11 cellular contexts compared by ENCODE assay signal in genomic region chr4:36043241-36043640, GRCh38.
"Had no signal": no experiment of that assay in that cellular context is flagged by ENCODE, and none has a peak within 500 bp of the region (broad histone marks: within the 10 kb centered on the region; RNA-seq: fewer than 3 reads in every experiment).

No MANE protein-coding gene starts in this region.

- H3K4me2 ChIP-seq: GM23338 had no signal

- H3K27ac ChIP-seq: GM23248 had no signal

- H3K9me3 ChIP-seq: HAP-1 had no signal

- H3K4me1 Mint-ChIP-seq: H9 had no signal

- H3K4me3 ChIP-seq: GM23248, GM23338, HAP-1 had no signal

- H3K4me3 Mint-ChIP-seq: GM23338, H9, HFFc6 had no signal

- H2AFZ ChIP-seq: GM23248, GM23338 had no signal

- FAIRE-seq: H1, H54 had no signal

- H3K27ac Mint-ChIP-seq: GM23338, H9, HFFc6 had no signal

- DNase-seq: GM23248, GOT3, H7, H9, HCEC 1CT, HFFc6 had no signal

- H3K9me3 Mint-ChIP-seq: GM23338, H9 had no signal

- H3K9ac ChIP-seq: GM23248 had no signal

- H3K36me3 ChIP-seq: HAP-1 had no signal

- ATAC-seq: GM23338, HCT116 had no signal
